In the genomic region with DNA sequence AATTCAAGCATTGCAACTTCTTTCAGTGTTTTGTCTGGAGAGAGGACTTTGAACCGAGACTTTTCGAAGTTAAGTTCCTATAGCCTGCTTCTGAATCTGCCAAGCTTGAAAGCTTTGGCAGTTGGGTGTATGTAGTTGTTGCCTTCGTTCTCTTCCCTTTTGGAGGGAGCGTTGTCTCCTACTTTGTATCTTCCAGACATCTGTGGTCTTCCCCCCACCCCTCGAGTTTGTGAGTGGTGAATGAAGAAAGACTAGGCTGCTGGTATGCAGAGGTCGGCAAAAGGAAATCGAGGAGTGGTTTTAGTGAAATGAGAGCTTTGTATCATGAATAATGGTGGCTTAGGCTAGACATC, we compare ENCODE assay signal across 1 cellular context.
A peak's percentile ranks its signal among the peaks of the same experiment; 100 is the strongest.
TF ChIP-seq lines count a peak whose summit lies in the region.

No MANE protein-coding gene starts in this region.

TF ChIP-seq in K562, 482 proteins besides CTCF, POLR2A, EP300 and RAD21 (continued from another document):
- TF ChIP-seq SLC30A9 (CRISPR knock-in tag; IDR thresholded peaks at IDR 0.05) (no peak), RBFOX2 (IDR thresholded peaks at IDR 0.05; ENCODE audit: low read depth, low read length) (peak; percentile 22; the same call in 1 of the 2 replicates), ZC3H11A (IDR thresholded peaks at IDR 0.05; ENCODE audit: low read depth, low read length) (no peak), NFIC (IDR thresholded peaks at IDR 0.05) (no peak), COPS2 (conservative IDR thresholded peaks at IDR 0.05) (no peak), ESRRA (IDR thresholded peaks at IDR 0.05; ENCODE audit: borderline replicate concordance, low read depth) (peak; percentile 47; the same call in 1 of the 2 replicates), MAZ (CRISPR knock-in tag; conservative IDR thresholded peaks at IDR 0.05 in 1 of 2, IDR thresholded peaks at IDR 0.05 in 1 of 2) (peak; percentile 48 to 73), MEIS2 (IDR thresholded peaks at IDR 0.05; ENCODE audit: partially characterized antibody) (peak; percentile 24), ELF2 (CRISPR knock-in tag; IDR thresholded peaks at IDR 0.05) (0 out of 2 replicates have a peak, but pooled peaks have one; percentile 24), L3MBTL2 (IDR thresholded peaks at IDR 0.05) (peak; percentile 62), SMARCA4 (IDR thresholded peaks at IDR 0.05) (peak; percentile 31; the same call in 1 of the 2 replicates), SRF (CRISPR knock-in tag; IDR thresholded peaks at IDR 0.05) (0 out of 4 replicates have a peak, but pooled peaks of 1 of the 2 experiments have one; percentile 14), TAL1 (IDR thresholded peaks at IDR 0.05) (0 out of 2 replicates have a peak, but pooled peaks have one; percentile 11), PML (IDR thresholded peaks at IDR 0.05; ENCODE audit: low read length) (0 out of 2 replicates have a peak, but pooled peaks have one; percentile 24), ZBTB7A (IDR thresholded peaks at IDR 0.05; ENCODE audit: borderline replicate concordance, control insufficient read depth, low read depth, low read length) (no peak), NCOR1 (IDR thresholded peaks at IDR 0.05) (peak; percentile 15; the same call in 1 of the 2 replicates), EHMT2 (IDR thresholded peaks at IDR 0.05) (0 out of 2 replicates have a peak, but pooled peaks have one; percentile 60), IFI16 (CRISPR knock-in tag; IDR thresholded peaks at IDR 0.05) (no peak), HIVEP1 (CRISPR knock-in tag; IDR thresholded peaks at IDR 0.05) (no peak), ZNF146 (CRISPR knock-in tag; IDR thresholded peaks at IDR 0.05; ENCODE audit: unreplicated experiment) (no peak), KLF10 (CRISPR knock-in tag; IDR thresholded peaks at IDR 0.05) (no peak), SMAD4 (CRISPR knock-in tag; conservative IDR thresholded peaks at IDR 0.05) (peak; percentile 63; the same call in 1 of the 2 replicates), RFX5 (IDR thresholded peaks at IDR 0.05; ENCODE audit: low read depth, low read length) (no peak), TRIM24 (IDR thresholded peaks at IDR 0.05) (no peak), SMARCE1 (IDR thresholded peaks at IDR 0.05) (peak; percentile 52), TBP (optimal IDR thresholded peaks at IDR 0.05; ENCODE audit: low read depth, low read length) (peak; percentile 27), ZFP1 (CRISPR knock-in tag; IDR thresholded peaks at IDR 0.05) (no peak), TEAD4 (IDR thresholded peaks at IDR 0.05; ENCODE audit: low read length) (peak; percentile 64; the same call in 1 of the 2 replicates), TEAD4 (CRISPR knock-in tag; IDR thresholded peaks at IDR 0.05; ENCODE audit: borderline replicate concordance) (no peak), E2F3 (CRISPR knock-in tag; IDR thresholded peaks at IDR 0.05) (no peak), SPI1 (IDR thresholded peaks at IDR 0.05; ENCODE audit: borderline replicate concordance, low read depth, low read length) (peak; percentile 27; the same call in 1 of the 2 replicates), GATA2 (CRISPR knock-in tag; IDR thresholded peaks at IDR 0.05) (peak; percentile 15; the same call in 1 of the 2 replicates), DPF2 (IDR thresholded peaks at IDR 0.05) (no peak; the same call in 1 of the 2 replicates), CEBPG (CRISPR knock-in tag; IDR thresholded peaks at IDR 0.05) (no peak), CEBPG (tag; conservative IDR thresholded peaks at IDR 0.05 in 1 of 2, IDR thresholded peaks at IDR 0.05 in 1 of 2) (no peak), FOXK2 (conservative IDR thresholded peaks at IDR 0.05 in 1 of 2, IDR thresholded peaks at IDR 0.05 in 1 of 2; ENCODE audit: low read depth in 2 of 2) (peak in 1 of 2 experiments; percentile 33; a peak in 1 of 4 replicates)
- TF ChIP-seq, protein P1, sequence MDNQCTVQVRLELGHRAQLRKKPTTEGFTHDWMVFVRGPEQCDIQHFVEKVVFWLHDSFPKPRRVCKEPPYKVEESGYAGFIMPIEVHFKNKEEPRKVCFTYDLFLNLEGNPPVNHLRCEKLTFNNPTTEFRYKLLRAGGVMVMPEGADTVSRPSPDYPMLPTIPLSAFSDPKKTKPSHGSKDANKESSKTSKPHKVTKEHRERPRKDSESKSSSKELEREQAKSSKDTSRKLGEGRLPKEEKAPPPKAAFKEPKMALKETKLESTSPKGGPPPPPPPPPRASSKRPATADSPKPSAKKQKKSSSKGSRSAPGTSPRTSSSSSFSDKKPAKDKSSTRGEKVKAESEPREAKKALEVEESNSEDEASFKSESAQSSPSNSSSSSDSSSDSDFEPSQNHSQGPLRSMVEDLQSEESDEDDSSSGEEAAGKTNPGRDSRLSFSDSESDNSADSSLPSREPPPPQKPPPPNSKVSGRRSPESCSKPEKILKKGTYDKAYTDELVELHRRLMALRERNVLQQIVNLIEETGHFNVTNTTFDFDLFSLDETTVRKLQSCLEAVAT (IDR thresholded peaks at IDR 0.05) = peak in 1 of 2 experiments; percentile 56; a peak in 1 of 4 replicates
- TF ChIP-seq, protein P2, sequence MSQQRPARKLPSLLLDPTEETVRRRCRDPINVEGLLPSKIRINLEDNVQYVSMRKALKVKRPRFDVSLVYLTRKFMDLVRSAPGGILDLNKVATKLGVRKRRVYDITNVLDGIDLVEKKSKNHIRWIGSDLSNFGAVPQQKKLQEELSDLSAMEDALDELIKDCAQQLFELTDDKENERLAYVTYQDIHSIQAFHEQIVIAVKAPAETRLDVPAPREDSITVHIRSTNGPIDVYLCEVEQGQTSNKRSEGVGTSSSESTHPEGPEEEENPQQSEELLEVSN (IDR thresholded peaks at IDR 0.05; ENCODE audit: borderline replicate concordance in 1 of 2, extremely low read depth in 1 of 2, insufficient read depth in 1 of 2, insufficient read length in 1 of 2, low read depth in 1 of 2, low read length in 1 of 2, poor library complexity in 1 of 2, severe bottlenecking in 1 of 2) = peak in 1 of 2 experiments; percentile 50
- TF ChIP-seq, protein P3, sequence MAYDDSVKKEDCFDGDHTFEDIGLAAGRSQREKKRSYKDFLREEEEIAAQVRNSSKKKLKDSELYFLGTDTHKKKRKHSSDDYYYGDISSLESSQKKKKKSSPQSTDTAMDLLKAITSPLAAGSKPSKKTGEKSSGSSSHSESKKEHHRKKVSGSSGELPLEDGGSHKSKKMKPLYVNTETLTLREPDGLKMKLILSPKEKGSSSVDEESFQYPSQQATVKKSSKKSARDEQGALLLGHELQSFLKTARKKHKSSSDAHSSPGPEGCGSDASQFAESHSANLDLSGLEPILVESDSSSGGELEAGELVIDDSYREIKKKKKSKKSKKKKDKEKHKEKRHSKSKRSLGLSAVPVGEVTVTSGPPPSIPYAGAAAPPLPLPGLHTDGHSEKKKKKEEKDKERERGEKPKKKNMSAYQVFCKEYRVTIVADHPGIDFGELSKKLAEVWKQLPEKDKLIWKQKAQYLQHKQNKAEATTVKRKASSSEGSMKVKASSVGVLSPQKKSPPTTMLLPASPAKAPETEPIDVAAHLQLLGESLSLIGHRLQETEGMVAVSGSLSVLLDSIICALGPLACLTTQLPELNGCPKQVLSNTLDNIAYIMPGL (CRISPR knock-in tag; IDR thresholded peaks at IDR 0.05) = no peak
- TF ChIP-seq, protein P4, sequence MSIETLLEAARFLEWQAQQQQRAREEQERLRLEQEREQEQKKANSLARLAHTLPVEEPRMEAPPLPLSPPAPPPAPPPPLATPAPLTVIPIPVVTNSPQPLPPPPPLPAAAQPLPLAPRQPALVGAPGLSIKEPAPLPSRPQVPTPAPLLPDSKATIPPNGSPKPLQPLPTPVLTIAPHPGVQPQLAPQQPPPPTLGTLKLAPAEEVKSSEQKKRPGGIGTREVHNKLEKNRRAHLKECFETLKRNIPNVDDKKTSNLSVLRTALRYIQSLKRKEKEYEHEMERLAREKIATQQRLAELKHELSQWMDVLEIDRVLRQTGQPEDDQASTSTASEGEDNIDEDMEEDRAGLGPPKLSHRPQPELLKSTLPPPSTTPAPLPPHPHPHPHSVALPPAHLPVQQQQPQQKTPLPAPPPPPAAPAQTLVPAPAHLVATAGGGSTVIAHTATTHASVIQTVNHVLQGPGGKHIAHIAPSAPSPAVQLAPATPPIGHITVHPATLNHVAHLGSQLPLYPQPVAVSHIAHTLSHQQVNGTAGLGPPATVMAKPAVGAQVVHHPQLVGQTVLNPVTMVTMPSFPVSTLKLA (conservative IDR thresholded peaks at IDR 0.05) = 0 out of 4 replicates have a peak, but pooled peaks of 1 of the 2 experiments have one; percentile 16
- TF ChIP-seq, protein P5, sequence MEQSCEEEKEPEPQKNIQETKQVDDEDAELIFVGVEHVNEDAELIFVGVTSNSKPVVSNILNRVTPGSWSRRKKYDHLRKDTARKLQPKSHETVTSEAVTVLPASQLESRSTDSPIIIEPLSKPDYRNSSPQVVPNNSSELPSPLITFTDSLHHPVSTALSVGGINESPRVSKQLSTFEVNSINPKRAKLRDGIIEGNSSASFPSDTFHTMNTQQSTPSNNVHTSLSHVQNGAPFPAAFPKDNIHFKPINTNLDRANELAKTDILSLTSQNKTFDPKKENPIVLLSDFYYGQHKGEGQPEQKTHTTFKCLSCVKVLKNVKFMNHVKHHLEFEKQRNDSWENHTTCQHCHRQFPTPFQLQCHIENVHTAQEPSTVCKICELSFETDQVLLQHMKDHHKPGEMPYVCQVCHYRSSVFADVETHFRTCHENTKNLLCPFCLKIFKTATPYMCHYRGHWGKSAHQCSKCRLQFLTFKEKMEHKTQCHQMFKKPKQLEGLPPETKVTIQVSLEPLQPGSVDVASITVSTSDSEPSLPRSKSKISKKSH (CRISPR knock-in tag; IDR thresholded peaks at IDR 0.05) = 0 out of 2 replicates have a peak, but pooled peaks have one; percentile 20
- TF ChIP-seq, protein P6, sequence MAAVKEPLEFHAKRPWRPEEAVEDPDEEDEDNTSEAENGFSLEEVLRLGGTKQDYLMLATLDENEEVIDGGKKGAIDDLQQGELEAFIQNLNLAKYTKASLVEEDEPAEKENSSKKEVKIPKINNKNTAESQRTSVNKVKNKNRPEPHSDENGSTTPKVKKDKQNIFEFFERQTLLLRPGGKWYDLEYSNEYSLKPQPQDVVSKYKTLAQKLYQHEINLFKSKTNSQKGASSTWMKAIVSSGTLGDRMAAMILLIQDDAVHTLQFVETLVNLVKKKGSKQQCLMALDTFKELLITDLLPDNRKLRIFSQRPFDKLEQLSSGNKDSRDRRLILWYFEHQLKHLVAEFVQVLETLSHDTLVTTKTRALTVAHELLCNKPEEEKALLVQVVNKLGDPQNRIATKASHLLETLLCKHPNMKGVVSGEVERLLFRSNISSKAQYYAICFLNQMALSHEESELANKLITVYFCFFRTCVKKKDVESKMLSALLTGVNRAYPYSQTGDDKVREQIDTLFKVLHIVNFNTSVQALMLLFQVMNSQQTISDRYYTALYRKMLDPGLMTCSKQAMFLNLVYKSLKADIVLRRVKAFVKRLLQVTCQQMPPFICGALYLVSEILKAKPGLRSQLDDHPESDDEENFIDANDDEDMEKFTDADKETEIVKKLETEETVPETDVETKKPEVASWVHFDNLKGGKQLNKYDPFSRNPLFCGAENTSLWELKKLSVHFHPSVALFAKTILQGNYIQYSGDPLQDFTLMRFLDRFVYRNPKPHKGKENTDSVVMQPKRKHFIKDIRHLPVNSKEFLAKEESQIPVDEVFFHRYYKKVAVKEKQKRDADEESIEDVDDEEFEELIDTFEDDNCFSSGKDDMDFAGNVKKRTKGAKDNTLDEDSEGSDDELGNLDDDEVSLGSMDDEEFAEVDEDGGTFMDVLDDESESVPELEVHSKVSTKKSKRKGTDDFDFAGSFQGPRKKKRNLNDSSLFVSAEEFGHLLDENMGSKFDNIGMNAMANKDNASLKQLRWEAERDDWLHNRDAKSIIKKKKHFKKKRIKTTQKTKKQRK (IDR thresholded peaks at IDR 0.05; ENCODE audit: borderline replicate concordance, low read depth, low read length) = no peak
- TF ChIP-seq, protein P7, sequence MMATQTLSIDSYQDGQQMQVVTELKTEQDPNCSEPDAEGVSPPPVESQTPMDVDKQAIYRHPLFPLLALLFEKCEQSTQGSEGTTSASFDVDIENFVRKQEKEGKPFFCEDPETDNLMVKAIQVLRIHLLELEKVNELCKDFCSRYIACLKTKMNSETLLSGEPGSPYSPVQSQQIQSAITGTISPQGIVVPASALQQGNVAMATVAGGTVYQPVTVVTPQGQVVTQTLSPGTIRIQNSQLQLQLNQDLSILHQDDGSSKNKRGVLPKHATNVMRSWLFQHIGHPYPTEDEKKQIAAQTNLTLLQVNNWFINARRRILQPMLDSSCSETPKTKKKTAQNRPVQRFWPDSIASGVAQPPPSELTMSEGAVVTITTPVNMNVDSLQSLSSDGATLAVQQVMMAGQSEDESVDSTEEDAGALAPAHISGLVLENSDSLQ (IDR thresholded peaks at IDR 0.05) = 0 out of 2 replicates have a peak, but pooled peaks have one; percentile 7
- TF ChIP-seq, protein P8, sequence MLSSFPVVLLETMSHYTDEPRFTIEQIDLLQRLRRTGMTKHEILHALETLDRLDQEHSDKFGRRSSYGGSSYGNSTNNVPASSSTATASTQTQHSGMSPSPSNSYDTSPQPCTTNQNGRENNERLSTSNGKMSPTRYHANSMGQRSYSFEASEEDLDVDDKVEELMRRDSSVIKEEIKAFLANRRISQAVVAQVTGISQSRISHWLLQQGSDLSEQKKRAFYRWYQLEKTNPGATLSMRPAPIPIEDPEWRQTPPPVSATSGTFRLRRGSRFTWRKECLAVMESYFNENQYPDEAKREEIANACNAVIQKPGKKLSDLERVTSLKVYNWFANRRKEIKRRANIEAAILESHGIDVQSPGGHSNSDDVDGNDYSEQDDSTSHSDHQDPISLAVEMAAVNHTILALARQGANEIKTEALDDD (IDR thresholded peaks at IDR 0.05) = peak; percentile 76
